ENCODE assay signal across 1 cellular context in the genomic region with DNA sequence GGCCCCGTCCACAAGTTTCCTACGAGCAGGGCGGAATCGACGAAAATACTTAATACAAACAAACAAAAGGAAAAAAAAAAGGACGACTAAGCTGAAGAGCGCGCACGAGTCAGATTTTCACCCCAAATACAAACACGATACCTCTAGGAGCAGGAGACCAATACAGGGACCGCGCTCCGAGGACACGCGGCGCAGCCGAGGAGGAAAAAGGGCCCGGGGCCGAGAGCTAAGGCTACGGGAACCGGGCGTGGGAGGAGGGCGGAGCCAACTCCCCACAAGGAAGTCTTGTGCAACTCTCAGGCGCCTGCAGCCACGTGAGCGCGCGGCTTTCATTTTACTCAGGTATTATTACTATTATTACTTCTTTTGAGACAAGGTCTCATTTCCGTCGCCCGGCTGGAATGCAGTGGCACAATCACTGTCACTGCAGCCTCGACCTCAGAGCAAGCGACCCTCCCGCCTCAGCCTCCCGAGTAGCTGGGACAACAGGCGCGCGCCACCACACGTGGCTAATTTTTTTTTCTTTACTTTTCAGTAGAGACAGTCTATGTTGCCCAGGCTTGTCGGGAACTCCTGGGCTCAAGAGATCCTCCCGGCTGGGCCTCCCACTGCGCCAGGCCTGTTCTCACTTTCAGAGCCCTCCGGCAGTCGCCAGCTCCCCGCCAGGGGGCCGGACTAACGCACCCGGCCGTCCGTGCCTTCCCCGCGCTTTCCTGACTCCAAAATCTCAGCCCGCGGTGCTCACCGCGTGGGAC.
TF ChIP-seq lines count a peak whose summit lies in the region.

No MANE protein-coding gene starts in this region.

TF ChIP-seq in HepG2, 621 proteins besides CTCF, POLR2A, EP300 and RAD21 (continued from another document and continues in another):
- TF ChIP-seq LRRFIP1 (CRISPR knock-in tag; conservative IDR thresholded peaks at IDR 0.05) (no peak), ZMAT3 (CRISPR knock-in tag; conservative IDR thresholded peaks at IDR 0.05) (no peak; the same call in 1 of the 2 replicates), HOXA7 (CRISPR knock-in tag; IDR thresholded peaks at IDR 0.05) (no peak), ZNF770 (CRISPR knock-in tag; IDR thresholded peaks at IDR 0.05) (peak; percentile 92), HMG20A (CRISPR knock-in tag; IDR thresholded peaks at IDR 0.05; ENCODE audit: borderline replicate concordance) (no peak), ZNF775 (CRISPR knock-in tag; IDR thresholded peaks at IDR 0.05; ENCODE audit: borderline replicate concordance) (no peak), RBM22 (optimal IDR thresholded peaks at IDR 0.05; ENCODE audit: low read length) (peak; percentile 81), DRAP1 (CRISPR knock-in tag; IDR thresholded peaks at IDR 0.05) (peak; percentile 76), CENPBD1 (CRISPR knock-in tag; IDR thresholded peaks at IDR 0.05; ENCODE audit: borderline replicate concordance, low read depth) (no peak), ZNF510 (CRISPR knock-in tag; IDR thresholded peaks at IDR 0.05; ENCODE audit: low read depth) (no peak), FOSL1 (CRISPR knock-in tag; IDR thresholded peaks at IDR 0.05; ENCODE audit: borderline replicate concordance) (no peak), SRSF4 (IDR thresholded peaks at IDR 0.05; ENCODE audit: low read depth, low read length, poor library complexity, severe bottlenecking) (no peak), ZNF552 (CRISPR knock-in tag; IDR thresholded peaks at IDR 0.05; ENCODE audit: borderline replicate concordance) (no peak), ZNF549 (CRISPR knock-in tag; IDR thresholded peaks at IDR 0.05) (no peak), PRMT3 (CRISPR knock-in tag; IDR thresholded peaks at IDR 0.05; ENCODE audit: borderline replicate concordance, low read depth) (no peak), RAD51 (IDR thresholded peaks at IDR 0.05; ENCODE audit: borderline replicate concordance) (no peak; the same call in 1 of the 2 replicates), DDIT3 (CRISPR knock-in tag; IDR thresholded peaks at IDR 0.05) (no peak), SP140L (CRISPR knock-in tag; IDR thresholded peaks at IDR 0.05; ENCODE audit: borderline replicate concordance) (no peak), ZNF577 (CRISPR knock-in tag; IDR thresholded peaks at IDR 0.05; ENCODE audit: borderline replicate concordance, low read depth) (no peak), FOXJ3 (CRISPR knock-in tag; IDR thresholded peaks at IDR 0.05; ENCODE audit: borderline replicate concordance) (peak; percentile 40; the same call in 1 of the 2 replicates), ZNF891 (CRISPR knock-in tag; IDR thresholded peaks at IDR 0.05) (no peak), ZNF83 (CRISPR knock-in tag; IDR thresholded peaks at IDR 0.05; ENCODE audit: borderline replicate concordance) (no peak), PHB2 (IDR thresholded peaks at IDR 0.05; ENCODE audit: partially characterized antibody) (no peak), MIER2 (CRISPR knock-in tag; IDR thresholded peaks at IDR 0.05) (no peak), LCORL (IDR thresholded peaks at IDR 0.05) (no peak), LCORL (CRISPR knock-in tag; IDR thresholded peaks at IDR 0.05) (no peak)
- TF ChIP-seq, protein P1, sequence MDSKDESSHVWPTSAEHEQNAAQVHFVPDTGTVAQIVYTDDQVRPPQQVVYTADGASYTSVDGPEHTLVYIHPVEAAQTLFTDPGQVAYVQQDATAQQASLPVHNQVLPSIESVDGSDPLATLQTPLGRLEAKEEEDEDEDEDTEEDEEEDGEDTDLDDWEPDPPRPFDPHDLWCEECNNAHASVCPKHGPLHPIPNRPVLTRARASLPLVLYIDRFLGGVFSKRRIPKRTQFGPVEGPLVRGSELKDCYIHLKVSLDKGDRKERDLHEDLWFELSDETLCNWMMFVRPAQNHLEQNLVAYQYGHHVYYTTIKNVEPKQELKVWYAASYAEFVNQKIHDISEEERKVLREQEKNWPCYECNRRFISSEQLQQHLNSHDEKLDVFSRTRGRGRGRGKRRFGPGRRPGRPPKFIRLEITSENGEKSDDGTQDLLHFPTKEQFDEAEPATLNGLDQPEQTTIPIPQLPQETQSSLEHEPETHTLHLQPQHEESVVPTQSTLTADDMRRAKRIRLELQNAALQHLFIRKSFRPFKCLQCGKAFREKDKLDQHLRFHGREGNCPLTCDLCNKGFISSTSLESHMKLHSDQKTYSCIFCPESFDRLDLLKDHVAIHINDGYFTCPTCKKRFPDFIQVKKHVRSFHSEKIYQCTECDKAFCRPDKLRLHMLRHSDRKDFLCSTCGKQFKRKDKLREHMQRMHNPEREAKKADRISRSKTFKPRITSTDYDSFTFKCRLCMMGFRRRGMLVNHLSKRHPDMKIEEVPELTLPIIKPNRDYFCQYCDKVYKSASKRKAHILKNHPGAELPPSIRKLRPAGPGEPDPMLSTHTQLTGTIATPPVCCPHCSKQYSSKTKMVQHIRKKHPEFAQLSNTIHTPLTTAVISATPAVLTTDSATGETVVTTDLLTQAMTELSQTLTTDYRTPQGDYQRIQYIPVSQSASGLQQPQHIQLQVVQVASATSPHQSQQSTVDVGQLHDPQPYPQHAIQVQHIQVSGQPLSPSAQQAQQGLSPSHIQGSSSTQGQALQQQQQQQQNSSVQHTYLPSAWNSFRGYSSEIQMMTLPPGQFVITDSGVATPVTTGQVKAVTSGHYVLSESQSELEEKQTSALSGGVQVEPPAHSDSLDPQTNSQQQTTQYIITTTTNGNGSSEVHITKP (CRISPR knock-in tag; IDR thresholded peaks at IDR 0.05; ENCODE audit: low read depth): no peak
- TF ChIP-seq, protein P2, sequence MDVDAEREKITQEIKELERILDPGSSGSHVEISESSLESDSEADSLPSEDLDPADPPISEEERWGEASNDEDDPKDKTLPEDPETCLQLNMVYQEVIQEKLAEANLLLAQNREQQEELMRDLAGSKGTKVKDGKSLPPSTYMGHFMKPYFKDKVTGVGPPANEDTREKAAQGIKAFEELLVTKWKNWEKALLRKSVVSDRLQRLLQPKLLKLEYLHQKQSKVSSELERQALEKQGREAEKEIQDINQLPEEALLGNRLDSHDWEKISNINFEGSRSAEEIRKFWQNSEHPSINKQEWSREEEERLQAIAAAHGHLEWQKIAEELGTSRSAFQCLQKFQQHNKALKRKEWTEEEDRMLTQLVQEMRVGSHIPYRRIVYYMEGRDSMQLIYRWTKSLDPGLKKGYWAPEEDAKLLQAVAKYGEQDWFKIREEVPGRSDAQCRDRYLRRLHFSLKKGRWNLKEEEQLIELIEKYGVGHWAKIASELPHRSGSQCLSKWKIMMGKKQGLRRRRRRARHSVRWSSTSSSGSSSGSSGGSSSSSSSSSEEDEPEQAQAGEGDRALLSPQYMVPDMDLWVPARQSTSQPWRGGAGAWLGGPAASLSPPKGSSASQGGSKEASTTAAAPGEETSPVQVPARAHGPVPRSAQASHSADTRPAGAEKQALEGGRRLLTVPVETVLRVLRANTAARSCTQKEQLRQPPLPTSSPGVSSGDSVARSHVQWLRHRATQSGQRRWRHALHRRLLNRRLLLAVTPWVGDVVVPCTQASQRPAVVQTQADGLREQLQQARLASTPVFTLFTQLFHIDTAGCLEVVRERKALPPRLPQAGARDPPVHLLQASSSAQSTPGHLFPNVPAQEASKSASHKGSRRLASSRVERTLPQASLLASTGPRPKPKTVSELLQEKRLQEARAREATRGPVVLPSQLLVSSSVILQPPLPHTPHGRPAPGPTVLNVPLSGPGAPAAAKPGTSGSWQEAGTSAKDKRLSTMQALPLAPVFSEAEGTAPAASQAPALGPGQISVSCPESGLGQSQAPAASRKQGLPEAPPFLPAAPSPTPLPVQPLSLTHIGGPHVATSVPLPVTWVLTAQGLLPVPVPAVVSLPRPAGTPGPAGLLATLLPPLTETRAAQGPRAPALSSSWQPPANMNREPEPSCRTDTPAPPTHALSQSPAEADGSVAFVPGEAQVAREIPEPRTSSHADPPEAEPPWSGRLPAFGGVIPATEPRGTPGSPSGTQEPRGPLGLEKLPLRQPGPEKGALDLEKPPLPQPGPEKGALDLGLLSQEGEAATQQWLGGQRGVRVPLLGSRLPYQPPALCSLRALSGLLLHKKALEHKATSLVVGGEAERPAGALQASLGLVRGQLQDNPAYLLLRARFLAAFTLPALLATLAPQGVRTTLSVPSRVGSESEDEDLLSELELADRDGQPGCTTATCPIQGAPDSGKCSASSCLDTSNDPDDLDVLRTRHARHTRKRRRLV (CRISPR knock-in tag; IDR thresholded peaks at IDR 0.05): no peak
- TF ChIP-seq, protein P3, sequence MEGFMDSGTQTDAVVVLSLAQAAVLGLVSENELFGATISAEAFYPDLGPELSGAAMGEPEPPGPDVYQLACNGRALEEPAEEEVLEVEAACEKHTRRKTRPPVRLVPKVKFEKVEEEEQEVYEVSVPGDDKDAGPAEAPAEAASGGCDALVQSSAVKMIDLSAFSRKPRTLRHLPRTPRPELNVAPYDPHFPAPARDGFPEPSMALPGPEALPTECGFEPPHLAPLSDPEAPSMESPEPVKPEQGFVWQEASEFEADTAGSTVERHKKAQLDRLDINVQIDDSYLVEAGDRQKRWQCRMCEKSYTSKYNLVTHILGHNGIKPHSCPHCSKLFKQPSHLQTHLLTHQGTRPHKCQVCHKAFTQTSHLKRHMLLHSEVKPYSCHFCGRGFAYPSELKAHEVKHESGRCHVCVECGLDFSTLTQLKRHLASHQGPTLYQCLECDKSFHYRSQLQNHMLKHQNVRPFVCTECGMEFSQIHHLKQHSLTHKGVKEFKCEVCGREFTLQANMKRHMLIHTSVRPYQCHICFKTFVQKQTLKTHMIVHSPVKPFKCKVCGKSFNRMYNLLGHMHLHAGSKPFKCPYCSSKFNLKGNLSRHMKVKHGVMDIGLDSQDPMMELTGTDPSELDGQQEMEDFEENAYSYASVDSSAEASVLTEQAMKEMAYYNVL (CRISPR knock-in tag; IDR thresholded peaks at IDR 0.05; ENCODE audit: borderline replicate concordance): no peak
